In genomic region chr1:67540025-67540732, GRCh38 we compare ENCODE assay signal across 27 cellular contexts.
DNase-seq lines count a peak whose midpoint lies in the region; ATAC-seq and TF ChIP-seq lines count a peak whose summit lies in the region.
"Had no signal": no experiment of that assay in that cellular context is flagged by ENCODE, and none has a peak within 500 bp of the region (broad histone marks: within the 10 kb centered on the region; RNA-seq: fewer than 3 reads in every experiment).

No MANE protein-coding gene starts in this region.

- DNase-seq in Panc1 (ENCODE audit: low read depth, low spot score), result no peak
- no peak for DNase-seq in epithelial cell of prostate (ENCODE audit: low read depth, low spot score)
- DNase-seq in mesendoderm, result peak; percentile 71
- DNase-seq in stomach, result peak; percentile 59
- DNase-seq in activated CD4-positive, alpha-beta T cell treated with anti-CD3 and anti-CD28 coated beads for 36 hours, result no peak
- no peak for DNase-seq in UCSD-AML1 (lab: John Stamatoyannopoulos, UW; ENCODE audit: unreplicated experiment)
- no peak for DNase-seq in mesenteric fat pad (ENCODE audit: low spot score)
- DNase-seq: activated CD4-positive, alpha-beta T cell treated with anti-CD3 and anti-CD28 coated beads for 48 hours; activated effector memory CD4-positive, alpha-beta T cell treated with anti-CD3 and anti-CD28 coated beads, Interleukin-2, amount 50 U/mL, for 16 hours; activated naive CD8-positive, alpha-beta T cell treated with anti-CD3 and anti-CD28 coated beads for 36 hours; activated T-cell treated with anti-CD3 and anti-CD28 coated beads, Interleukin-2, amount 50 U/mL, for 1 hour; caudate nucleus; COR-L47; DMS79; GDM1; hippocampal formation; NCI-H1105; NCI-H1930; NCI-H748 treated with DMSO at 0.1 percent for 48 hours; RPMI8226; SK-N-SH; T-helper 2 cell; trophoblast cell had no signal

- H3K18ac ChIP-seq in mesendoderm (ENCODE audit: low read length), result no peak overlapping the region

- H2BK120ac ChIP-seq in mesendoderm (ENCODE audit: low read depth, low read length), result no peak overlapping the region

- peaks cover 2% of the 10 kb centered on the region for H3K27me3 Mint-ChIP-seq in activated CD4-positive, alpha-beta T cell treated with anti-CD3 and anti-CD28 coated beads for 36 hours
- H3K27me3 Mint-ChIP-seq: activated naive CD8-positive, alpha-beta T cell treated with anti-CD3 and anti-CD28 coated beads for 36 hours; dendritic cell treated with granulocyte-macrophage colony-stimulating factor and Interleukin-4, amounts not matched to agents 40 ng/mL and 50 ng/mL, for 4 days had no signal

- H4K5ac ChIP-seq in mesendoderm (ENCODE audit: low read length), result no peak overlapping the region

- BruUV-seq in Panc1 (replicated peaks; lab: Mats Ljungman, UMichigan), result no TSS peak

- no peak overlapping the region for H3K4me3 Mint-ChIP-seq in activated CD4-positive, alpha-beta T cell treated with anti-CD3 and anti-CD28 coated beads for 36 hours
- H3K4me3 Mint-ChIP-seq: activated naive CD8-positive, alpha-beta T cell treated with anti-CD3 and anti-CD28 coated beads for 36 hours; dendritic cell treated with granulocyte-macrophage colony-stimulating factor and Interleukin-4, amounts not matched to agents 40 ng/mL and 50 ng/mL, for 4 days had no signal

- H3K4ac ChIP-seq in mesendoderm (ENCODE audit: low read depth, low read length), result no peak overlapping the region

- TF ChIP-seq EP300 in stomach (IDR thresholded peaks at IDR 0.05), result no peak

- POLR2A ChIA-PET in Panc1 (lab: Charles Lee), result no interaction called here
- POLR2A ChIA-PET in activated CD4-positive, alpha-beta T cell treated with anti-CD3 and anti-CD28 coated beads for 36 hours (lab: Charles Lee), result no interaction called here

- H3K79me1 ChIP-seq in mesendoderm (ENCODE audit: low read length), result no peaks in the 10 kb centered on the region

- no peak overlapping the region for H3K23ac ChIP-seq in mesendoderm (ENCODE audit: low read length)

- no peak overlapping the region for H2AK5ac ChIP-seq in mesendoderm (ENCODE audit: low read length)

- H3K9ac ChIP-seq in mesendoderm (ENCODE audit: low read length), result no peak overlapping the region
- H3K9ac ChIP-seq: BLaER1 treated with 17β-estradiol and CSF1 and Interleukin-3, amounts not matched to agents 10 nM and 100 nM; SK-N-SH had no signal

- no peaks in the 10 kb centered on the region for H3K9me3 Mint-ChIP-seq in activated CD4-positive, alpha-beta T cell treated with anti-CD3 and anti-CD28 coated beads for 36 hours (ENCODE audit: low read depth)
- H3K9me3 Mint-ChIP-seq: activated naive CD8-positive, alpha-beta T cell treated with anti-CD3 and anti-CD28 coated beads for 36 hours; dendritic cell treated with granulocyte-macrophage colony-stimulating factor and Interleukin-4, amounts not matched to agents 40 ng/mL and 50 ng/mL, for 4 days had no signal

- no peak for TF ChIP-seq POLR2A in stomach (IDR thresholded peaks at IDR 0.05)

- H2BK5ac ChIP-seq in mesendoderm (ENCODE audit: low read length), result peak overlapping the region; percentile 71

- no peak overlapping the region for H3K4me2 ChIP-seq in mesendoderm (ENCODE audit: low read length)
- H3K4me2 ChIP-seq: BLaER1 treated with 17β-estradiol and CSF1 and Interleukin-3, amounts not matched to agents 10 nM and 100 nM; SK-N-SH had no signal

- H3K56ac ChIP-seq in mesendoderm (ENCODE audit: low read length), result peak overlapping the region; percentile 51

- H2BK15ac ChIP-seq in mesendoderm (replicated peaks; ENCODE audit: low read depth), result no peak overlapping the region

- H3K4me1 Mint-ChIP-seq in activated CD4-positive, alpha-beta T cell treated with anti-CD3 and anti-CD28 coated beads for 36 hours, result no peaks in the 10 kb centered on the region
- H3K4me1 Mint-ChIP-seq: activated naive CD8-positive, alpha-beta T cell treated with anti-CD3 and anti-CD28 coated beads for 36 hours had no signal

- H3K4me1 ChIP-seq in Panc1 (ENCODE audit: control insufficient read depth, insufficient read depth, low read length) (peaks cover 6% of the 10 kb centered on the region), mesendoderm (ENCODE audit: control insufficient read depth, low read depth, low read length) (no peaks in the 10 kb centered on the region), stomach (peaks cover 0 to 12% (median 3%) of the 10 kb centered on the region in 4 donors)

- in situ Hi-C loops in Panc1 (cut with HindIII; ENCODE audit: low pct_unique_long_range_greater_than_20kb, low sequenced_read_pairs), result loop anchor here (25.0 kb wide), 1 partner anchor 122 kb away; no protein-coding TSS in a partner anchor

- CTCF ChIA-PET in Panc1 (lab: Charles Lee), result interaction anchor here (1.0 to 1.2 kb wide), 2 partner anchors 21 to 220 kb away, joined by 3 to 4 read pairs; no protein-coding TSS in a partner anchor
- CTCF ChIA-PET in activated CD4-positive, alpha-beta T cell treated with anti-CD3 and anti-CD28 coated beads for 36 hours (lab: Charles Lee), result interaction anchor here (0.7 to 10.3 kb wide), 5 partner anchors 21 to 228 kb away, joined by 3 to 113 read pairs (median 6); no protein-coding TSS in a partner anchor

- H3K27ac ChIP-seq in Panc1 (ENCODE audit: low read length) (peak overlapping the region; percentile 55; the same call in 1 of the 2 replicates), epithelial cell of prostate (peak overlapping the region; percentile 28), mesendoderm (ENCODE audit: low read depth, low read length) (peak overlapping the region; percentile 46), stomach (peak overlapping the region in 2 of 5 donors; percentile 5 to 42)
- H3K27ac ChIP-seq: ascending aorta; BLaER1 treated with 17β-estradiol and CSF1 and Interleukin-3, amounts not matched to agents 10 nM and 100 nM had no signal

- no CpG with 5 or more reads among the region's 9 CpGs for WGBS in mesendoderm (ENCODE audit: extremely low coverage, insufficient coverage, low lambda C conversion rate)
- WGBS in stomach, 5 donors, result 34 to 69% (median 47%) methylated on average over 9 of the region's 9 CpGs

- no peaks in the 10 kb centered on the region for H3K36me3 ChIP-seq in Panc1 (ENCODE audit: control insufficient read depth, insufficient read depth, low read length)
- no peaks in the 10 kb centered on the region for H3K36me3 ChIP-seq in mesendoderm (ENCODE audit: control insufficient read depth, insufficient read depth, low read length)
- no peaks in the 10 kb centered on the region for H3K36me3 ChIP-seq in stomach
- H3K36me3 ChIP-seq: ascending aorta; BLaER1 treated with 17β-estradiol and CSF1 and Interleukin-3, amounts not matched to agents 10 nM and 100 nM had no signal

- no peaks in the 10 kb centered on the region for H3K27me3 ChIP-seq in Panc1 (ENCODE audit: control insufficient read depth, insufficient read depth, low read length)
- no peaks in the 10 kb centered on the region for H3K27me3 ChIP-seq in mesendoderm (ENCODE audit: insufficient read depth, low read length, poor library complexity)
- no peaks in the 10 kb centered on the region for H3K27me3 ChIP-seq in stomach
- H3K27me3 ChIP-seq: ascending aorta; BLaER1 treated with 17β-estradiol and CSF1 and Interleukin-3, amounts not matched to agents 10 nM and 100 nM had no signal

- H3K9me3 ChIP-seq in Panc1 (ENCODE audit: control insufficient read depth, insufficient read depth, low read depth, low read length) (no peaks in the 10 kb centered on the region), stomach (no peaks in the 10 kb centered on the region)
- H3K9me3 ChIP-seq: ascending aorta; BLaER1 treated with 17β-estradiol and CSF1 and Interleukin-3, amounts not matched to agents 10 nM and 100 nM; SK-N-SH had no signal

- no peak overlapping the region for H3K27ac Mint-ChIP-seq in activated CD4-positive, alpha-beta T cell treated with anti-CD3 and anti-CD28 coated beads for 36 hours
- H3K27ac Mint-ChIP-seq: activated naive CD8-positive, alpha-beta T cell treated with anti-CD3 and anti-CD28 coated beads for 36 hours; dendritic cell treated with granulocyte-macrophage colony-stimulating factor and Interleukin-4, amounts not matched to agents 40 ng/mL and 50 ng/mL, for 4 days had no signal

- TF ChIP-seq CTCF in Panc1 (IDR thresholded peaks at IDR 0.05), result no peak
- no peak for TF ChIP-seq CTCF in stomach (IDR thresholded peaks at IDR 0.05)

- no peak overlapping the region for H4K8ac ChIP-seq in mesendoderm (ENCODE audit: low read depth, low read length)

- no peaks in the 10 kb centered on the region for H3K79me2 ChIP-seq in mesendoderm (ENCODE audit: control insufficient read depth, insufficient read depth, low read length)

- no peak for ATAC-seq in Panc1
- no peak for ATAC-seq in activated CD4-positive, alpha-beta T cell treated with anti-CD3 and anti-CD28 coated beads for 36 hours

- no peaks in the 10 kb centered on the region for H3K36me3 Mint-ChIP-seq in activated CD4-positive, alpha-beta T cell treated with anti-CD3 and anti-CD28 coated beads for 36 hours (ENCODE audit: low read depth)
- H3K36me3 Mint-ChIP-seq: activated naive CD8-positive, alpha-beta T cell treated with anti-CD3 and anti-CD28 coated beads for 36 hours had no signal

- intact Hi-C loops in Panc1 (cut with micrococcal nuclease; ENCODE audit: unreplicated experiment) (no loop called here), stomach (cut with DNase I; ENCODE audit: low total_unique reads) (no loop called here)
- intact Hi-C loops in activated CD4-positive, alpha-beta T cell treated with anti-CD3 and anti-CD28 coated beads for 36 hours (cut with DNase I, micrococcal nuclease), result no loop called here

- H3K4me3 ChIP-seq in Panc1 (ENCODE audit: low read depth in 2 of 2, low read length in 2 of 2), result no peak overlapping the region
- H3K4me3 ChIP-seq in mesendoderm (ENCODE audit: low read length), result no peak overlapping the region
- no peak overlapping the region for H3K4me3 ChIP-seq in stomach
- H3K4me3 ChIP-seq: ascending aorta; BLaER1 treated with 17β-estradiol and CSF1 and Interleukin-3, amounts not matched to agents 10 nM and 100 nM; lung had no signal

Comparison
In these comparisons a context has a peak if more than half of its experiments do, and no peak if none do; other contexts are left out.
1. DNase-seq: peak in mesendoderm (single experiment) and stomach (single experiment); none in Panc1 (single experiment), epithelial cell of prostate (single experiment), activated CD4-positive, alpha-beta T cell treated with anti-CD3 and anti-CD28 coated beads for 36 hours (single experiment), UCSD-AML1 (single experiment) and mesenteric fat pad (single experiment).